Comparison of ENCODE assay signal across 24 cellular contexts in genomic region chr10:114022292-114022691, GRCh38. TPM values are rescaled to one million over a fixed set of nuclear protein-coding genes. Genes with fewer than 3 reads are reported as not detected.
DNase-seq lines count a peak whose midpoint lies in the region; ATAC-seq and TF ChIP-seq lines count a peak whose summit lies in the region.
"Had no signal": no experiment of that assay in that cellular context is flagged by ENCODE, and none has a peak within 500 bp of the region (broad histone marks: within the 10 kb centered on the region; RNA-seq: fewer than 3 reads in every experiment).

No MANE protein-coding gene starts in this region.

- H4K20me1 ChIP-seq in GM23248 (ENCODE audit: insufficient read depth) = no peaks in the 10 kb centered on the region

- peaks cover 25% of the 10 kb centered on the region for H3K4me1 ChIP-seq in GM23248 (ENCODE audit: insufficient read depth)
- H3K4me1 ChIP-seq in right atrium auricular region = peaks cover 0 to 40% of the 10 kb centered on the region in 2 donors
- peaks cover 14 to 66% (median 51%) of the 10 kb centered on the region in 5 donors for H3K4me1 ChIP-seq in subcutaneous abdominal adipose tissue (ENCODE audit: control insufficient read depth in 5 of 5, insufficient read depth in 5 of 5, low read length in 5 of 5)
- H3K4me1 ChIP-seq: parathyroid adenoma had no signal

- H2AFZ ChIP-seq in GM23248 = 0 out of 2 replicates have a peak overlapping the region, but pooled peaks have one; percentile 21
- H2AFZ ChIP-seq: parathyroid adenoma had no signal

- H3K27ac ChIP-seq in GM23248 (no peak overlapping the region), dorsolateral prefrontal cortex (peak overlapping the region in 4 of 59 donors; percentile 1 to 49 (median 38)), right atrium auricular region (peak overlapping the region; percentile 60 to 81), subcutaneous abdominal adipose tissue (ENCODE audit: low read depth, low read length) (peak overlapping the region; percentile 66)
- H3K27ac ChIP-seq: colonic mucosa, parathyroid adenoma, skin epidermis had no signal

- TF ChIP-seq CTCF in dorsolateral prefrontal cortex (IDR thresholded peaks at IDR 0.05 in 54 of 56, conservative IDR thresholded peaks at IDR 0.05 in 2 of 56; ENCODE audit: low read depth in 1 of 56, partially characterized antibody in 56 of 56) (no peak), right atrium auricular region (IDR thresholded peaks at IDR 0.05) (no peak)

- H3K27me3 ChIP-seq in GM23248 (replicated peaks; ENCODE audit: insufficient read depth) (peaks cover 12% of the 10 kb centered on the region), dorsolateral prefrontal cortex (no peaks in the 10 kb centered on the region), right atrium auricular region (no peaks in the 10 kb centered on the region), subcutaneous abdominal adipose tissue (ENCODE audit: control insufficient read depth in 5 of 5, insufficient read depth in 4 of 5, low read length in 5 of 5) (no peaks in the 10 kb centered on the region)
- H3K27me3 ChIP-seq: colonic mucosa had no signal

- no peaks in the 10 kb centered on the region for H3K36me3 ChIP-seq in GM23248 (ENCODE audit: low read depth)
- H3K36me3 ChIP-seq in right atrium auricular region = no peaks in the 10 kb centered on the region
- H3K36me3 ChIP-seq in subcutaneous abdominal adipose tissue (ENCODE audit: control insufficient read depth in 5 of 5, insufficient read depth in 5 of 5, low read length in 5 of 5) = no peaks in the 10 kb centered on the region
- H3K36me3 ChIP-seq: colonic mucosa had no signal

- no peak overlapping the region for H3K4me3 ChIP-seq in GM23248
- H3K4me3 ChIP-seq in dorsolateral prefrontal cortex = peak overlapping the region in 32 of 59 donors; percentile 1 to 59 (median 18)
- H3K4me3 ChIP-seq in right atrium auricular region = no peak overlapping the region
- H3K4me3 ChIP-seq in subcutaneous abdominal adipose tissue (ENCODE audit: low read depth in 1 of 5, low read length in 5 of 5) = peak overlapping the region in 1 of 5 donors; percentile 33
- H3K4me3 ChIP-seq: colonic mucosa, skin epidermis had no signal

- peaks cover 4% of the 10 kb centered on the region for H3K36me3 Mint-ChIP-seq in natural killer cell treated with Interleukin-12 subunit alpha and Interleukin-12 subunit beta and Interleukin-15 and Interleukin-18, amount 100 ng/mL, for 72 hours
- H3K36me3 Mint-ChIP-seq: type B pancreatic cell had no signal

- peaks cover 22 to 32% of the 10 kb centered on the region in 2 donors for H3K4me1 Mint-ChIP-seq in natural killer cell treated with Interleukin-12 subunit alpha and Interleukin-12 subunit beta and Interleukin-15 and Interleukin-18, amount 100 ng/mL, for 72 hours (ENCODE audit: low read depth in 2 of 2)

- H3K9me2 ChIP-seq in GM23248 (ENCODE audit: insufficient read depth) = no peaks in the 10 kb centered on the region

- no peak overlapping the region for H3K4me2 ChIP-seq in GM23248 (ENCODE audit: unreplicated experiment)

- H3F3A ChIP-seq in GM23248 (ENCODE audit: insufficient read depth) = peaks cover 12% of the 10 kb centered on the region; the same call in 1 of the 2 replicates

- no peak for ATAC-seq in natural killer cell treated with Interleukin-12 subunit alpha and Interleukin-12 subunit beta and Interleukin-15 and Interleukin-18, amount 100 ng/mL, for 72 hours
- ATAC-seq in GM18858 (IDR thresholded peaks at IDR 0.05; ENCODE audit: unreplicated experiment) (no peak), GM18511 (IDR thresholded peaks at IDR 0.05; ENCODE audit: unreplicated experiment) (no peak)
- ATAC-seq: activated CD8-positive, alpha-beta T cell treated with anti-CD3 and anti-CD28 coated beads, Interleukin-2, amount 10 ng/mL, durations not matched to agents 7 days and 5 days; naive thymus-derived CD4-positive, alpha-beta T cell; SK-N-SH treated with all-trans-retinoic acid at 6 μM for 48 hours; stimulated activated naive CD8-positive, alpha-beta T cell treated with anti-CD3 and anti-CD28 coated beads, Interleukin-15, Interleukin-2, amounts not matched to agents 100 U/mL and 50 U/mL, for 24 hours had no signal

- intact Hi-C loops in dorsolateral prefrontal cortex (cut with DNase I) = no loop called here

- H3K9ac ChIP-seq in GM23248 = no peak overlapping the region
- no peak overlapping the region for H3K9ac ChIP-seq in subcutaneous abdominal adipose tissue (ENCODE audit: low read length in 5 of 5)
- H3K9ac ChIP-seq: parathyroid adenoma had no signal

- peak overlapping the region in 1 of 2 donors; percentile 37 for H3K27ac Mint-ChIP-seq in natural killer cell treated with Interleukin-12 subunit alpha and Interleukin-12 subunit beta and Interleukin-15 and Interleukin-18, amount 100 ng/mL, for 72 hours
- H3K27ac Mint-ChIP-seq: activated CD8-positive, alpha-beta T cell treated with anti-CD3 and anti-CD28 coated beads, Interleukin-2, amount 10 ng/mL, durations not matched to agents 7 days and 5 days; activated T-cell treated with anti-CD3 and anti-CD28 coated beads, Interleukin-2, amount 50 U/mL, for 24 hours; B cell; endodermal cell; naive thymus-derived CD4-positive, alpha-beta T cell; type B pancreatic cell had no signal

- H3K9me3 ChIP-seq in GM23248 (ENCODE audit: low read depth) (no peaks in the 10 kb centered on the region), right atrium auricular region (no peaks in the 10 kb centered on the region), subcutaneous abdominal adipose tissue (ENCODE audit: control insufficient read depth in 5 of 5, low read length in 5 of 5) (no peaks in the 10 kb centered on the region)
- H3K9me3 ChIP-seq: colonic mucosa had no signal

- no peaks in the 10 kb centered on the region for H3K79me2 ChIP-seq in GM23248 (ENCODE audit: insufficient read depth)
- H3K79me2 ChIP-seq: parathyroid adenoma had no signal

- DNase-seq in GM23248 (peak; percentile 16), dorsolateral prefrontal cortex (peak in 1 of 10 donors; percentile 28), right atrium auricular region (ENCODE audit: low spot score) (peak; percentile 76)
- DNase-seq in natural killer cell treated with Interleukin-12 subunit alpha and Interleukin-12 subunit beta and Interleukin-15 and Interleukin-18, amount 100 ng/mL, for 72 hours (ENCODE audit: low spot score) = no peak
- DNase-seq: activated CD8-positive, alpha-beta T cell treated with anti-CD3 and anti-CD28 coated beads, Interleukin-2, amount 10 ng/mL, durations not matched to agents 7 days and 5 days; activated naive CD4-positive, alpha-beta T cell treated with Interleukin-2 at 50 U/mL for 16 hours; activated T-cell treated with anti-CD3 and anti-CD28 coated beads, Interleukin-2, amount 50 U/mL, for 24 hours; colonic mucosa; EL; endodermal cell; mesendoderm; naive thymus-derived CD4-positive, alpha-beta T cell; NCI-H2107; stimulated activated naive CD8-positive, alpha-beta T cell treated with anti-CD3 and anti-CD28 coated beads, Interleukin-15, Interleukin-2, amounts not matched to agents 100 U/mL and 50 U/mL, for 24 hours; T1000 had no signal

- peaks cover 4% of the 10 kb centered on the region for H3K9me3 Mint-ChIP-seq in natural killer cell treated with Interleukin-12 subunit alpha and Interleukin-12 subunit beta and Interleukin-15 and Interleukin-18, amount 100 ng/mL, for 72 hours
- H3K9me3 Mint-ChIP-seq: activated T-cell treated with anti-CD3 and anti-CD28 coated beads, Interleukin-2, amount 50 U/mL, for 24 hours; endodermal cell had no signal

- peaks cover 0 to 3% of the 10 kb centered on the region in 2 donors for H3K27me3 Mint-ChIP-seq in natural killer cell treated with Interleukin-12 subunit alpha and Interleukin-12 subunit beta and Interleukin-15 and Interleukin-18, amount 100 ng/mL, for 72 hours
- H3K27me3 Mint-ChIP-seq: B cell had no signal

- H3K4me3 Mint-ChIP-seq in natural killer cell treated with Interleukin-12 subunit alpha and Interleukin-12 subunit beta and Interleukin-15 and Interleukin-18, amount 100 ng/mL, for 72 hours = no peak overlapping the region
- H3K4me3 Mint-ChIP-seq: activated CD8-positive, alpha-beta T cell treated with anti-CD3 and anti-CD28 coated beads, Interleukin-2, amount 10 ng/mL, durations not matched to agents 7 days and 5 days; activated T-cell treated with anti-CD3 and anti-CD28 coated beads, Interleukin-2, amount 50 U/mL, for 24 hours; B cell; endodermal cell; naive thymus-derived CD4-positive, alpha-beta T cell; type B pancreatic cell had no signal

- WGBS in GM23248 (ENCODE audit: low coverage in 1 of 2, low lambda C conversion rate in 2 of 2, missing lambda C conversion rate in 2 of 2), 2 experiments = 5 to 12% methylated on average over 9 of the region's 9 CpGs

- in situ Hi-C loops in GM23248 (cut with MboI) = no loop called here

RNA-seq across cellular contexts. Expression of gene ADRB1, which starts 21.4 kb away (rescaled TPM):
- not detected in 2 replicates for total RNA-seq in GM23248 (2014; rRNA removed; shearing (Covaris generic))
- not detected in 2 replicates for polyA plus RNA-seq in GM23248 (2016; fragmentation: Nextera tagmentation; extraction: Ambion mirVana)
- total RNA-seq in dorsolateral prefrontal cortex (10 to 100 TPM in 119 of 120 experiments, 1 to 10 TPM in 1; 7.9 to 37.2 (median 21.1) TPM), right atrium auricular region (10 to 100 TPM; 32.8 to 49.8 TPM)
- total RNA-seq in natural killer cell treated with Interleukin-12 subunit alpha and Interleukin-12 subunit beta and Interleukin-15 and Interleukin-18, amount 100 ng/mL, for 72 hours = 1 to 10 TPM; 1.3 to 1.6 TPM
- total RNA-seq: B cell, endodermal cell, RPMI7951 had no signal
- polyA plus RNA-seq: naive thymus-derived CD4-positive, alpha-beta T cell had no signal

Comparison
In these comparisons a context has a peak if more than half of its experiments do, and no peak if none do; other contexts are left out.
1. H3K4me3 ChIP-seq: peak in dorsolateral prefrontal cortex (32 of 59); none in GM23248 (single experiment) and right atrium auricular region (0 of 2).